In genomic region chr16:67456383-67457140, GRCh38 we compare ENCODE assay signal across 9 cellular contexts. TPM values are rescaled to one million over a fixed set of nuclear protein-coding genes. Genes with fewer than 3 reads are reported as not detected.
A peak's percentile ranks its signal among the peaks of the same experiment; 100 is the strongest.
DNase-seq lines count a peak whose midpoint lies in the region; ATAC-seq, FAIRE-seq and TF ChIP-seq lines count a peak whose summit lies in the region.
"Had no signal": no experiment of that assay in that cellular context is flagged by ENCODE, and none has a peak within 500 bp of the region (broad histone marks: within the 10 kb centered on the region; RNA-seq: fewer than 3 reads in every experiment).

No MANE protein-coding gene starts in this region.

- DNase-seq in AG09319 (ENCODE audit: extremely low read depth, low read depth), result no peak
- peak; percentile 88 for DNase-seq in MG63
- DNase-seq in effector memory CD8-positive, alpha-beta T cell, result no peak
- no peak for DNase-seq in NK-92 treated with Interleukin-12 subunit alpha and Interleukin-12 subunit beta, amount 100 ng/mL, for 24 hours (lab: John Stamatoyannopoulos, UW)
- no peak for DNase-seq in activated CD4-positive, alpha-beta T cell treated with anti-CD3 and anti-CD28 coated beads, Interleukin-2, amount 50 U/mL, for 48 hours
- no peak for DNase-seq in activated T-cell treated with anti-CD3 and anti-CD28 coated beads, Interleukin-2, amount 50 U/mL, for 4 hours
- DNase-seq in RCC 7860 (ENCODE audit: low spot score), result no peak
- DNase-seq: activated naive CD8-positive, alpha-beta T cell treated with anti-CD3 and anti-CD28 coated beads, Interleukin-2, amount 10 ng/mL, durations not matched to agents 7 days and 5 days had no signal

- peak overlapping the region in 1 of 2 donors; percentile 12 for H3K4me3 Mint-ChIP-seq in effector memory CD8-positive, alpha-beta T cell
- H3K4me3 Mint-ChIP-seq in activated T-cell treated with anti-CD3 and anti-CD28 coated beads, Interleukin-2, amount 50 U/mL, for 4 hours, result no peak overlapping the region
- H3K4me3 Mint-ChIP-seq: activated naive CD8-positive, alpha-beta T cell treated with anti-CD3 and anti-CD28 coated beads, Interleukin-2, amount 10 ng/mL, durations not matched to agents 7 days and 5 days had no signal

- peak overlapping the region; percentile 45 for H3K27ac ChIP-seq in muscle layer of colon (ENCODE audit: low read depth, low read length)

- peaks cover 40% of the 10 kb centered on the region for H3K36me3 Mint-ChIP-seq in effector memory CD8-positive, alpha-beta T cell (ENCODE audit: insufficient read depth)
- peaks cover 5% of the 10 kb centered on the region for H3K36me3 Mint-ChIP-seq in activated T-cell treated with anti-CD3 and anti-CD28 coated beads, Interleukin-2, amount 50 U/mL, for 4 hours (ENCODE audit: insufficient read depth)
- H3K36me3 Mint-ChIP-seq: activated naive CD8-positive, alpha-beta T cell treated with anti-CD3 and anti-CD28 coated beads, Interleukin-2, amount 10 ng/mL, durations not matched to agents 7 days and 5 days had no signal

- no peak overlapping the region for H3K4me3 ChIP-seq in MG63
- no peak overlapping the region for H3K4me3 ChIP-seq in muscle layer of colon (ENCODE audit: low read depth in 1 of 2, low read length in 2 of 2)

- peaks cover 67% of the 10 kb centered on the region for H3K4me1 ChIP-seq in muscle layer of colon (ENCODE audit: insufficient read depth, low read length)

- no peaks in the 10 kb centered on the region for H3K9me3 ChIP-seq in MG63
- H3K9me3 ChIP-seq in muscle layer of colon (ENCODE audit: low read length), result no peaks in the 10 kb centered on the region

- no peak overlapping the region for H3K9ac ChIP-seq in muscle layer of colon (ENCODE audit: low read length)

- FAIRE-seq in RCC 7860 (lab: Jason Lieb, UNC), result no peak

- peak overlapping the region; percentile 50 to 92 for H3K27ac Mint-ChIP-seq in effector memory CD8-positive, alpha-beta T cell

- ATAC-seq in effector memory CD8-positive, alpha-beta T cell (replicated peaks), result no peak
- no peak for ATAC-seq in activated T-cell treated with anti-CD3 and anti-CD28 coated beads, Interleukin-2, amount 50 U/mL, for 4 hours

- no peaks in the 10 kb centered on the region for H3K9me3 Mint-ChIP-seq in effector memory CD8-positive, alpha-beta T cell
- no peaks in the 10 kb centered on the region for H3K9me3 Mint-ChIP-seq in activated T-cell treated with anti-CD3 and anti-CD28 coated beads, Interleukin-2, amount 50 U/mL, for 4 hours
- H3K9me3 Mint-ChIP-seq: activated naive CD8-positive, alpha-beta T cell treated with anti-CD3 and anti-CD28 coated beads, Interleukin-2, amount 10 ng/mL, durations not matched to agents 7 days and 5 days had no signal

- H3K36me3 ChIP-seq in MG63, result no peaks in the 10 kb centered on the region
- H3K36me3 ChIP-seq in muscle layer of colon (ENCODE audit: insufficient read depth, low read length), result peaks cover 12% of the 10 kb centered on the region

- H3K27me3 Mint-ChIP-seq in effector memory CD8-positive, alpha-beta T cell, result no peaks in the 10 kb centered on the region
- H3K27me3 Mint-ChIP-seq in activated T-cell treated with anti-CD3 and anti-CD28 coated beads, Interleukin-2, amount 50 U/mL, for 4 hours (ENCODE audit: low read depth), result no peaks in the 10 kb centered on the region
- H3K27me3 Mint-ChIP-seq: activated naive CD8-positive, alpha-beta T cell treated with anti-CD3 and anti-CD28 coated beads, Interleukin-2, amount 10 ng/mL, durations not matched to agents 7 days and 5 days had no signal

- peaks cover 30 to 46% of the 10 kb centered on the region in 2 donors for H3K4me1 Mint-ChIP-seq in effector memory CD8-positive, alpha-beta T cell (ENCODE audit: low read depth in 2 of 2)
- peaks cover 14% of the 10 kb centered on the region for H3K4me1 Mint-ChIP-seq in activated T-cell treated with anti-CD3 and anti-CD28 coated beads, Interleukin-2, amount 50 U/mL, for 4 hours (ENCODE audit: low read depth)

- peak; percentile 57 for TF ChIP-seq CTCF in AG09319 (IDR thresholded peaks at IDR 0.05; ENCODE audit: low read depth, low read length)

- H3K27me3 ChIP-seq in MG63, result no peaks in the 10 kb centered on the region
- no peaks in the 10 kb centered on the region for H3K27me3 ChIP-seq in muscle layer of colon (ENCODE audit: control insufficient read depth in 1 of 2, insufficient read depth in 2 of 2, low read length in 2 of 2)

RNA-seq across cellular contexts. Expression of gene ATP6V0D1, which starts 24.4 kb away (rescaled TPM):
- 30.8 and 42.3 TPM in 2 replicates for total RNA-seq in MG63 (2014; rRNA removed; shearing (Covaris generic); ENCODE audit: low replicate concordance)
- 10 to 100 TPM; 36.0 to 49.1 (median 44.5) TPM for total RNA-seq in activated T-cell treated with anti-CD3 and anti-CD28 coated beads, Interleukin-2, amount 50 U/mL, for 4 hours

RNA-seq across cellular contexts. Expression of gene HSD11B2, which starts 25.6 kb away (rescaled TPM):
- total RNA-seq in MG63 (2014; rRNA removed; shearing (Covaris generic); ENCODE audit: low replicate concordance), result not detected in 2 replicates
- total RNA-seq in activated T-cell treated with anti-CD3 and anti-CD28 coated beads, Interleukin-2, amount 50 U/mL, for 4 hours, result 1 to 10 TPM; 3.9 to 6.1 (median 5.2) TPM
- total RNA-seq: activated naive CD8-positive, alpha-beta T cell treated with anti-CD3 and anti-CD28 coated beads, Interleukin-2, amount 10 ng/mL, durations not matched to agents 7 days and 5 days had no signal

RNA-seq across cellular contexts. Expression of gene AGRP, which starts 26.8 kb away (rescaled TPM):
- not detected in 2 replicates for total RNA-seq in MG63 (2014; rRNA removed; shearing (Covaris generic); ENCODE audit: low replicate concordance)
- not detected for total RNA-seq in activated T-cell treated with anti-CD3 and anti-CD28 coated beads, Interleukin-2, amount 50 U/mL, for 4 hours
- total RNA-seq: activated naive CD8-positive, alpha-beta T cell treated with anti-CD3 and anti-CD28 coated beads, Interleukin-2, amount 10 ng/mL, durations not matched to agents 7 days and 5 days had no signal

RNA-seq across cellular contexts. Expression of gene ZDHHC1, which starts 40.3 kb away (rescaled TPM):
- 2.3 TPM in 1 of 2 replicates, not detected in the other for total RNA-seq in MG63 (2014; rRNA removed; shearing (Covaris generic); ENCODE audit: low replicate concordance)
- under 1 TPM; 0.61 to 0.99 (median 0.79) TPM for total RNA-seq in activated T-cell treated with anti-CD3 and anti-CD28 coated beads, Interleukin-2, amount 50 U/mL, for 4 hours
